In the genomic region with DNA sequence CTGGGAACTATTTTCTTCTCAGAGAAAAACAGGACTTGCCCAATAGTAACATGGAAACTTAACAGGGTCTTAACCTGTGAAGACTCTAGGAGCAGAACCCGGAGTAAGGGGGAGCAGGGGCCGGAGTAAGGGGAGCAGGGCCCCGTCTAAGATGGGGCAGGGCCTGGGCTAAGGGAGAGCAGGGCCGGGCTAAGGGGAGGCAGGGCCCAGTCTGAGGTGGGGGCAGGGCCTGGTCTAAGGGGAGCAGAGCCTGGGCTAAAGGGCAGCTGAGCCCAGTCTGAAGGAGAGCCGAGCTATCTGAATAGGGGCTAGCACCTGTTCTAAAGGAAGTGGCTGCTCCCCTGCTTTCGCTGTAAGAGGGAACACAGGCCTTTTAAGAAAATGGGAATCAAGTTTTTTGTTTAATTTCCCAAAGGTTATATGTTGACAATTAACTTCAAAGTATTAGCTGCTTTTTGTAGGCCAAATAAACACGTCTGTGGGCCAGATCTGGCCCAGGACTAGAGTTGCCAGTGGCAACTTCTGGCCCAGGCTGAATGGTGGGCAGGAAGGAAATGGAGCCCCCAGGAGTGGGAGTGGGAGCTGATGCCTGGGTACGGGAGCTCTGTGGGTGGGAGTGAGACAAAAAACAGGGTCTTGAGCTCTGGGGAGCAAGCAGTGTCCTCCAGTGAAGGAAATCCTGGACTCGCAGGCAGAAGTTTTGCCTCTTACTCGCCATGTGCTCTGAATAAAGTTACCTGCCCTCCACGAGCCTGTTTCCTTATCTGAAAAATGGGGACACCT, we compare ENCODE assay signal across 34 cellular contexts. TPM values are rescaled to one million over a fixed set of nuclear protein-coding genes. Genes with fewer than 3 reads are reported as not detected.
DNase-seq lines count a peak whose midpoint lies in the region; ATAC-seq, FAIRE-seq and TF ChIP-seq lines count a peak whose summit lies in the region.
"Had no signal": no experiment of that assay in that cellular context is flagged by ENCODE, and none has a peak within 500 bp of the region (broad histone marks: within the 10 kb centered on the region; RNA-seq: fewer than 3 reads in every experiment).

No MANE protein-coding gene starts in this region.

- no peaks in the 10 kb centered on the region for H3K79me2 ChIP-seq in K562 (ENCODE audit: control insufficient read depth, insufficient read depth, low read length)

- no peaks in the 10 kb centered on the region for H3K27me3 ChIP-seq in K562 (ENCODE audit: control insufficient read depth in 2 of 2, insufficient read depth in 2 of 2, low read length in 2 of 2)
- no peaks in the 10 kb centered on the region for H3K27me3 ChIP-seq in tibial artery
- H3K27me3 ChIP-seq: neutrophil, SJCRH30, suprapubic skin, uterus had no signal

- intact Hi-C loops in K562 (cut with micrococcal nuclease) (loop anchor here (5.0 to 10.0 kb wide), 2 partner anchors 53 to 245 kb away; a partner anchor contains a TSS), tibial artery (cut with DNase I; ENCODE audit: low total_unique reads) (no loop called here)

- H3K4me3 ChIP-seq in K562 (no peak overlapping the region), tibial artery (no peak overlapping the region)
- H3K4me3 ChIP-seq: prostate gland, SJCRH30, suprapubic skin, uterus had no signal

- peaks cover 0 to 46% of the 10 kb centered on the region in 2 experiments; a peak in 3 of 5 replicates for H3K4me1 ChIP-seq in K562 (replicated peaks in 1 of 2; ENCODE audit: control insufficient read depth in 2 of 2, insufficient read depth in 2 of 2, low read length in 2 of 2)
- peaks cover 6 to 33% (median 22%) of the 10 kb centered on the region in 4 donors for H3K4me1 ChIP-seq in tibial artery
- H3K4me1 ChIP-seq: prostate gland, SJCRH30, uterus had no signal

- H3K9ac ChIP-seq in K562 (ENCODE audit: insufficient read depth in 1 of 2, low read depth in 2 of 2, low read length in 2 of 2), result 0 out of 4 replicates have a peak overlapping the region, but pooled peaks of 1 of the 2 experiments have one; percentile 5

- no peaks in the 10 kb centered on the region for H3K27me3 Mint-ChIP-seq in stimulated activated naive CD8-positive, alpha-beta T cell treated with anti-CD3 and anti-CD28 coated beads, Interleukin-15, amount 100 ng/mL, for 72 hours
- H3K27me3 Mint-ChIP-seq in neural crest cell (ENCODE audit: low read depth), result no peaks in the 10 kb centered on the region
- H3K27me3 Mint-ChIP-seq: activated naive CD8-positive, alpha-beta T cell; effector memory CD8-positive, alpha-beta T cell had no signal

- H3K9me3 ChIP-seq in K562 (replicated peaks; ENCODE audit: control insufficient read depth, insufficient read depth, low read depth, low read length), result no peaks in the 10 kb centered on the region
- no peaks in the 10 kb centered on the region for H3K9me3 ChIP-seq in tibial artery
- H3K9me3 ChIP-seq: neutrophil, prostate gland, SJCRH30, suprapubic skin, uterus had no signal

- no TSS peak for BruUV-seq in K562 (replicated peaks; lab: Mats Ljungman, UMichigan)

- no peak for TF ChIP-seq EP300 in K562 (IDR thresholded peaks at IDR 0.05; ENCODE audit: low read length)

- ATAC-seq in stimulated activated naive CD8-positive, alpha-beta T cell treated with anti-CD3 and anti-CD28 coated beads, Interleukin-15, amount 100 ng/mL, for 72 hours, result no peak
- no peak for ATAC-seq in stimulated activated naive CD8-positive, alpha-beta T cell treated with anti-CD3 and anti-CD28 coated beads, Interleukin-15, Interleukin-2, amounts not matched to agents 100 U/mL and 50 U/mL, for 24 hours
- ATAC-seq in K562 (no peak), GM18909 (IDR thresholded peaks at IDR 0.05; ENCODE audit: poor library complexity, unreplicated experiment) (no peak), GM18520 (IDR thresholded peaks at IDR 0.05; ENCODE audit: unreplicated experiment) (no peak), GM18517 (IDR thresholded peaks at IDR 0.05; ENCODE audit: unreplicated experiment) (no peak)
- ATAC-seq: effector memory CD8-positive, alpha-beta T cell; left ventricle myocardium superior had no signal

- H3K4me3 Mint-ChIP-seq in stimulated activated naive CD8-positive, alpha-beta T cell treated with anti-CD3 and anti-CD28 coated beads, Interleukin-15, amount 100 ng/mL, for 72 hours, result no peak overlapping the region
- no peak overlapping the region for H3K4me3 Mint-ChIP-seq in neural crest cell
- H3K4me3 Mint-ChIP-seq: activated naive CD8-positive, alpha-beta T cell; CD14-positive monocyte; effector memory CD8-positive, alpha-beta T cell had no signal

- CTCF ChIA-PET in K562 (lab: Yijun Ruan, JAX; ENCODE audit: low intra/inter-chr PET ratio), result no interaction called here

- H3K27ac Mint-ChIP-seq in stimulated activated naive CD8-positive, alpha-beta T cell treated with anti-CD3 and anti-CD28 coated beads, Interleukin-15, amount 100 ng/mL, for 72 hours, result peak overlapping the region; percentile 71 to 84
- H3K27ac Mint-ChIP-seq in neural crest cell (ENCODE audit: unreplicated experiment), result peak overlapping the region; percentile 89
- H3K27ac Mint-ChIP-seq: activated naive CD8-positive, alpha-beta T cell; effector memory CD8-positive, alpha-beta T cell had no signal

- H3K27ac ChIP-seq in K562 (ENCODE audit: extremely low read depth, low read depth, low read length) (no peak overlapping the region), tibial artery (peak overlapping the region; percentile 9 to 67)
- H3K27ac ChIP-seq: neutrophil, prostate gland, SJCRH30, suprapubic skin, uterus had no signal

- H3K4me2 ChIP-seq in K562 (ENCODE audit: insufficient read depth, low read length), result no peak overlapping the region

- peak overlapping the region; percentile 33; the same call in 1 of the 2 replicates for H2AFZ ChIP-seq in K562 (ENCODE audit: low read depth, low read length)

- H4K20me1 ChIP-seq in K562 (replicated peaks; ENCODE audit: control insufficient read depth, insufficient read depth, low read length), result no peaks in the 10 kb centered on the region; the same call in 1 of the 2 replicates

- in situ Hi-C loops in K562 (cut with MboI), result no loop called here

- TF ChIP-seq RAD21 in K562 (CRISPR knock-in tag; conservative IDR thresholded peaks at IDR 0.05 in 1 of 2, IDR thresholded peaks at IDR 0.05 in 1 of 2), result no peak

- H3K36me3 ChIP-seq in K562 (ENCODE audit: control insufficient read depth, insufficient read depth, low read length) (no peaks in the 10 kb centered on the region), tibial artery (peaks cover 81 to 100% (median 95%) of the 10 kb centered on the region in 3 donors)
- H3K36me3 ChIP-seq: neutrophil, prostate gland, uterus had no signal

- peaks cover 10% of the 10 kb centered on the region for H3K4me1 Mint-ChIP-seq in stimulated activated naive CD8-positive, alpha-beta T cell treated with anti-CD3 and anti-CD28 coated beads, Interleukin-15, amount 100 ng/mL, for 72 hours
- peaks cover 5% of the 10 kb centered on the region for H3K4me1 Mint-ChIP-seq in neural crest cell
- H3K4me1 Mint-ChIP-seq: CD14-positive monocyte had no signal

- H3K9me3 Mint-ChIP-seq in stimulated activated naive CD8-positive, alpha-beta T cell treated with anti-CD3 and anti-CD28 coated beads, Interleukin-15, amount 100 ng/mL, for 72 hours, result no peaks in the 10 kb centered on the region
- H3K9me3 Mint-ChIP-seq in neural crest cell, result no peaks in the 10 kb centered on the region
- H3K9me3 Mint-ChIP-seq: CD14-positive monocyte; effector memory CD8-positive, alpha-beta T cell had no signal

- WGBS in K562 (ENCODE audit: insufficient coverage, low coverage, missing lambda C conversion rate), result 48% methylated on average over 11 of the region's 11 CpGs

- no peak for TF ChIP-seq POLR2A in K562 (conservative IDR thresholded peaks at IDR 0.05)

- no peak for DNase-seq in stimulated activated naive CD8-positive, alpha-beta T cell treated with anti-CD3 and anti-CD28 coated beads, Interleukin-15, amount 100 ng/mL, for 72 hours
- no peak for DNase-seq in stimulated activated naive CD8-positive, alpha-beta T cell treated with anti-CD3 and anti-CD28 coated beads, Interleukin-15, Interleukin-2, amounts not matched to agents 100 U/mL and 50 U/mL, for 24 hours
- DNase-seq in K562 (ENCODE audit: extremely low read depth in 1 of 4, low spot score in 3 of 4) (no peak), neural crest cell (ENCODE audit: low read depth, low spot score) (no peak), tibial artery (no peak)
- DNase-seq: 8988T; activated CD4-positive, alpha-beta T cell treated with anti-CD3 and anti-CD28 coated beads for 4 hours; activated effector memory CD4-positive, alpha-beta T cell treated with Interleukin-2 at 50 U/mL for 16 hours; activated T-cell treated with anti-CD3 and anti-CD28 coated beads for 4 hours; caudate nucleus; cortex of kidney; DMS79; effector memory CD8-positive, alpha-beta T cell; GDM1; GOT3; islet precursor cell; Kasumi-1; left ventricle myocardium superior; NCI-H1417 treated with DMSO at 0.1 percent for 48 hours; NCI-H345; NCI-H69; SJCRH30; stimulated activated CD4-positive, alpha-beta T cell treated with anti-CD3 and anti-CD28 coated beads, Interleukin-4, amount 100 ng/mL, for 1 hour; T-helper 9 cell; uterus had no signal

- FAIRE-seq in K562 (lab: Jason Lieb, UNC), result no peak
- FAIRE-seq: astrocyte had no signal

- TF ChIP-seq CTCF in K562 (IDR thresholded peaks at IDR 0.05 in 2 of 3, conservative IDR thresholded peaks at IDR 0.05 in 1 of 3; ENCODE audit: insufficient read depth in 2 of 3, low read depth in 1 of 3, low read length in 3 of 3) (no peak), neural crest cell (conservative IDR thresholded peaks at IDR 0.05) (no peak), tibial artery (IDR thresholded peaks at IDR 0.05) (no peak)

- H3K36me3 Mint-ChIP-seq in neural crest cell (ENCODE audit: low read depth), result no peaks in the 10 kb centered on the region
- H3K36me3 Mint-ChIP-seq: activated naive CD8-positive, alpha-beta T cell; CD14-positive monocyte had no signal

- H3K9me1 ChIP-seq in K562 (ENCODE audit: control insufficient read depth, insufficient read depth, low read length), result no peaks in the 10 kb centered on the region

- POLR2A ChIA-PET in K562 (lab: Yijun Ruan, JAX), result interaction anchor here (0.7 kb wide), 1 partner anchor 95 kb away, joined by 4 read pairs; no protein-coding TSS in a partner anchor

RNA-seq across cellular contexts. Expression of a gene that starts 32.5 kb away (rescaled TPM):
- 0.07 and 1.1 TPM in 2 replicates for total RNA-seq in K562 (2011; cell fraction: chromatin; rRNA removed; ENCODE audit: low replicate concordance)
- 0.39 and 1.2 TPM in 2 replicates for total RNA-seq in K562 (2011; cell fraction: nucleolus; rRNA removed)
- total RNA-seq in K562 (2011; cell fraction: nucleoplasm; rRNA removed), result 0.22 and 0.23 TPM in 2 replicates
- total RNA-seq in K562 (2014; rRNA removed), result 0.08 TPM in 1 of 2 replicates, not detected in the other
- total RNA-seq in K562 (2014; rRNA removed; fragmentation: Illumina TruSeq; extraction: Trizol), result not detected in 2 replicates
- under 0.01 TPM in 1 of 2 replicates, not detected in the other for total RNA-seq in K562 (2015; rRNA removed; fragmentation: Illumina TruSeq; extraction: Trizol)
- 0.07 TPM in 2 replicates for total RNA-seq in K562 (2021)
- 0.04 and 0.08 TPM in 2 replicates for polyA plus RNA-seq in K562 (2011; rRNA removed)
- 0.06 and 0.16 TPM in 2 replicates for polyA plus RNA-seq in K562 (2011; cell fraction: cytosol; rRNA removed)
- polyA plus RNA-seq in K562 (2011; cell fraction: nucleus; rRNA removed), result 0.21 and 0.73 TPM in 2 replicates
- polyA plus RNA-seq in K562 (2012), result 0.10 and 0.32 TPM in 2 replicates
- polyA plus RNA-seq in K562 (2014; fragmentation: Illumina TruSeq; extraction: Trizol), result 0.01 and 0.03 TPM in 2 replicates
- polyA plus RNA-seq in K562 (2014; fragmentation: Nextera tagmentation; extraction: Ambion mirVana), result not detected
- not detected in 2 replicates for polyA plus RNA-seq in K562 (2014; rRNA removed)
- polyA minus RNA-seq in K562 (2011; rRNA and poly(A)+ RNA removed), result 0.09 and 0.11 TPM in 2 replicates
- polyA minus RNA-seq in K562 (2011; cell fraction: cytosol; rRNA and poly(A)+ RNA removed), result 0.29 and 0.73 TPM in 2 replicates
- polyA minus RNA-seq in K562 (2011; cell fraction: nucleus; rRNA and poly(A)+ RNA removed), result 0.33 and 0.40 TPM in 2 replicates
- total RNA-seq in neural crest cell, result 5.3 and 5.4 TPM in 2 replicates
- polyA plus RNA-seq: CD14-positive monocyte had no signal

RNA-seq across cellular contexts. Expression of a gene that starts 32.5 kb away (rescaled TPM):
- total RNA-seq in K562 (2011; cell fraction: chromatin; rRNA removed; ENCODE audit: low replicate concordance), result 12.7 and 30.2 TPM in 2 replicates
- total RNA-seq in K562 (2011; cell fraction: nucleolus; rRNA removed), result 20.0 and 22.7 TPM in 2 replicates
- 17.2 and 19.9 TPM in 2 replicates for total RNA-seq in K562 (2011; cell fraction: nucleoplasm; rRNA removed)
- total RNA-seq in K562 (2014; rRNA removed) (10.0 and 13.0 TPM in 2 replicates), K562 (2014; rRNA removed; fragmentation: Illumina TruSeq; extraction: Trizol) (4.3 and 4.7 TPM in 2 replicates), K562 (2015; rRNA removed; fragmentation: Illumina TruSeq; extraction: Trizol) (8.3 and 8.8 TPM in 2 replicates), K562 (2021) (14.1 and 14.8 TPM in 2 replicates), neural crest cell (22.2 and 23.4 TPM in 2 replicates)
- polyA plus RNA-seq in K562 (2011; rRNA removed) (7.9 and 8.2 TPM in 2 replicates), K562 (2014; fragmentation: Illumina TruSeq; extraction: Trizol) (10.1 TPM in 2 replicates), K562 (2014; fragmentation: Nextera tagmentation; extraction: Ambion mirVana) (1 to 10 TPM; 1.4 to 1.8 TPM), K562 (2014; rRNA removed) (7.5 and 8.3 TPM in 2 replicates)
- 9.2 and 11.6 TPM in 2 replicates for polyA plus RNA-seq in K562 (2011; cell fraction: cytosol; rRNA removed)
- 16.8 and 25.3 TPM in 2 replicates for polyA plus RNA-seq in K562 (2011; cell fraction: nucleus; rRNA removed)
- polyA plus RNA-seq in K562 (2012), result 11.0 and 16.8 TPM in 2 replicates
- 10.9 and 12.8 TPM in 2 replicates for polyA minus RNA-seq in K562 (2011; rRNA and poly(A)+ RNA removed)
- 11.5 and 12.8 TPM in 2 replicates for polyA minus RNA-seq in K562 (2011; cell fraction: cytosol; rRNA and poly(A)+ RNA removed)
- polyA minus RNA-seq in K562 (2011; cell fraction: nucleus; rRNA and poly(A)+ RNA removed), result 10.5 and 12.7 TPM in 2 replicates

RNA-seq across cellular contexts. Expression of a gene that starts 40.2 kb away (rescaled TPM):
- 30.2 and 42.6 TPM in 2 replicates for total RNA-seq in K562 (2011; cell fraction: chromatin; rRNA removed; ENCODE audit: low replicate concordance)
- total RNA-seq in K562 (2011; cell fraction: nucleolus; rRNA removed), result 67.6 and 76.2 TPM in 2 replicates
- 56.2 and 65.3 TPM in 2 replicates for total RNA-seq in K562 (2011; cell fraction: nucleoplasm; rRNA removed)
- 140 and 159 TPM in 2 replicates for total RNA-seq in K562 (2014; rRNA removed)
- total RNA-seq in K562 (2014; rRNA removed; fragmentation: Illumina TruSeq; extraction: Trizol), result 74.4 and 74.6 TPM in 2 replicates
- 87.6 and 93.6 TPM in 2 replicates for total RNA-seq in K562 (2015; rRNA removed; fragmentation: Illumina TruSeq; extraction: Trizol)
- total RNA-seq in K562 (2021), result 113 and 124 TPM in 2 replicates
- polyA plus RNA-seq in K562 (2011; rRNA removed), result 58.5 and 68.3 TPM in 2 replicates
- 92.2 and 249 TPM in 2 replicates for polyA plus RNA-seq in K562 (2011; cell fraction: cytosol; rRNA removed)
- 55.6 and 61.8 TPM in 2 replicates for polyA plus RNA-seq in K562 (2011; cell fraction: nucleus; rRNA removed)
- polyA plus RNA-seq in K562 (2012), result 84.1 and 118 TPM in 2 replicates
- polyA plus RNA-seq in K562 (2014; fragmentation: Illumina TruSeq; extraction: Trizol), result 44.5 and 47.1 TPM in 2 replicates
- polyA plus RNA-seq in K562 (2014; fragmentation: Nextera tagmentation; extraction: Ambion mirVana), result 10 to 100 TPM; 14.5 to 15.5 TPM
- 160 and 161 TPM in 2 replicates for polyA plus RNA-seq in K562 (2014; rRNA removed)
- 15.4 and 19.4 TPM in 2 replicates for polyA minus RNA-seq in K562 (2011; rRNA and poly(A)+ RNA removed)
- polyA minus RNA-seq in K562 (2011; cell fraction: cytosol; rRNA and poly(A)+ RNA removed), result 32.6 and 34.2 TPM in 2 replicates
- 26.5 and 42.5 TPM in 2 replicates for polyA minus RNA-seq in K562 (2011; cell fraction: nucleus; rRNA and poly(A)+ RNA removed)
- 79.4 and 84.3 TPM in 2 replicates for total RNA-seq in neural crest cell

RNA-seq across cellular contexts. Expression of a gene that starts 54.7 kb away (rescaled TPM):
- 34.5 and 36.5 TPM in 2 replicates for total RNA-seq in K562 (2011; cell fraction: chromatin; rRNA removed; ENCODE audit: low replicate concordance)
- 19.9 and 23.8 TPM in 2 replicates for total RNA-seq in K562 (2011; cell fraction: nucleolus; rRNA removed)
- total RNA-seq in K562 (2011; cell fraction: nucleoplasm; rRNA removed), result 23.1 and 26.6 TPM in 2 replicates
- total RNA-seq in K562 (2014; rRNA removed) (32.2 and 33.0 TPM in 2 replicates), K562 (2014; rRNA removed; fragmentation: Illumina TruSeq; extraction: Trizol) (39.5 and 41.6 TPM in 2 replicates), K562 (2015; rRNA removed; fragmentation: Illumina TruSeq; extraction: Trizol) (36.9 and 40.0 TPM in 2 replicates), K562 (2021) (36.6 and 38.3 TPM in 2 replicates), neural crest cell (20.9 and 21.3 TPM in 2 replicates)
- polyA plus RNA-seq in K562 (2011; rRNA removed) (29.7 and 38.4 TPM in 2 replicates), K562 (2014; fragmentation: Illumina TruSeq; extraction: Trizol) (40.9 and 45.0 TPM in 2 replicates), K562 (2014; fragmentation: Nextera tagmentation; extraction: Ambion mirVana) (10 to 100 TPM; 69.3 to 78.3 TPM), K562 (2014; rRNA removed) (38.0 and 42.5 TPM in 2 replicates)
- 17.4 and 23.6 TPM in 2 replicates for polyA plus RNA-seq in K562 (2011; cell fraction: cytosol; rRNA removed)
- polyA plus RNA-seq in K562 (2011; cell fraction: nucleus; rRNA removed), result 17.4 and 19.5 TPM in 2 replicates
- polyA plus RNA-seq in K562 (2012), result 29.0 and 35.1 TPM in 2 replicates
- polyA minus RNA-seq in K562 (2011; rRNA and poly(A)+ RNA removed), result 35.1 and 36.0 TPM in 2 replicates
- 16.3 and 20.6 TPM in 2 replicates for polyA minus RNA-seq in K562 (2011; cell fraction: cytosol; rRNA and poly(A)+ RNA removed)
- polyA minus RNA-seq in K562 (2011; cell fraction: nucleus; rRNA and poly(A)+ RNA removed), result 10.6 and 18.4 TPM in 2 replicates
